ENCODE assay signal across 14 cellular contexts in genomic region chr6:111774346-111774703, GRCh38.
DNase-seq lines count a peak whose midpoint lies in the region; ATAC-seq lines count a peak whose summit lies in the region.
"Had no signal": no experiment of that assay in that cellular context is flagged by ENCODE, and none has a peak within 500 bp of the region (broad histone marks: within the 10 kb centered on the region; RNA-seq: fewer than 3 reads in every experiment).

No MANE protein-coding gene starts in this region.

- in situ Hi-C loops in G401 (cut with HindIII; ENCODE audit: low sequenced_read_pairs): no loop called here

- H3K27me3 Mint-ChIP-seq in activated CD4-positive, alpha-beta T cell treated with anti-CD3 and anti-CD28 coated beads, Interleukin-2, amount 10 ng/mL, durations not matched to agents 24 days and 14 days: no peaks in the 10 kb centered on the region
- H3K27me3 Mint-ChIP-seq in activated naive CD8-positive, alpha-beta T cell treated with anti-CD3 and anti-CD28 coated beads, Interleukin-2, amount 50 U/mL, for 24 hours: no peaks in the 10 kb centered on the region
- no peaks in the 10 kb centered on the region for H3K27me3 Mint-ChIP-seq in naive thymus-derived CD4-positive, alpha-beta T cell

- no peak for DNase-seq in activated CD4-positive, alpha-beta T cell treated with anti-CD3 and anti-CD28 coated beads, Interleukin-2, amount 10 ng/mL, durations not matched to agents 24 days and 14 days
- DNase-seq in activated CD4-positive, alpha-beta T cell treated with anti-CD3 and anti-CD28 coated beads, Interleukin-2, amount 50 U/mL, for 4 hours: no peak
- DNase-seq in G401 (ENCODE audit: low spot score) (peak; percentile 36), putamen (ENCODE audit: low spot score) (no peak), COLO829 (ENCODE audit: low spot score) (no peak)
- no peak for DNase-seq in activated naive CD8-positive, alpha-beta T cell treated with anti-CD3 and anti-CD28 coated beads, Interleukin-2, amount 50 U/mL, for 24 hours
- no peak for DNase-seq in naive thymus-derived CD4-positive, alpha-beta T cell
- DNase-seq: activated CD4-positive, alpha-beta T cell treated with anti-CD3 and anti-CD28 coated beads for 48 hours; activated gamma-delta T cell treated with Interleukin-2 at 50 U/mL for 16 hours; cerebellar nuclear complex; DMS53 had no signal

- CTCF ChIA-PET in naive thymus-derived CD4-positive, alpha-beta T cell (lab: Charles Lee): interaction anchor here (1.0 kb wide), 1 partner anchor 11 kb away, joined by 4 read pairs; no protein-coding TSS in a partner anchor

- peaks cover 0 to 11% (median 0%) of the 10 kb centered on the region in 3 experiments for H3K36me3 ChIP-seq in naive thymus-derived CD4-positive, alpha-beta T cell (ENCODE audit: control insufficient read depth in 2 of 3, insufficient read depth in 3 of 3, low read length in 3 of 3)
- H3K36me3 ChIP-seq: thoracic aorta had no signal

- peak overlapping the region; percentile 29 for H3K27ac Mint-ChIP-seq in activated CD4-positive, alpha-beta T cell treated with anti-CD3 and anti-CD28 coated beads, Interleukin-2, amount 10 ng/mL, durations not matched to agents 24 days and 14 days
- H3K27ac Mint-ChIP-seq in activated naive CD8-positive, alpha-beta T cell treated with anti-CD3 and anti-CD28 coated beads, Interleukin-2, amount 50 U/mL, for 24 hours: peak overlapping the region; percentile 75
- H3K27ac Mint-ChIP-seq in naive thymus-derived CD4-positive, alpha-beta T cell: peak overlapping the region; percentile 35 to 93 (median 83)

- H3K9me3 Mint-ChIP-seq in activated CD4-positive, alpha-beta T cell treated with anti-CD3 and anti-CD28 coated beads, Interleukin-2, amount 10 ng/mL, durations not matched to agents 24 days and 14 days: peaks cover 8% of the 10 kb centered on the region
- no peaks in the 10 kb centered on the region for H3K9me3 Mint-ChIP-seq in activated naive CD8-positive, alpha-beta T cell treated with anti-CD3 and anti-CD28 coated beads, Interleukin-2, amount 50 U/mL, for 24 hours
- peaks cover 0 to 19% (median 5%) of the 10 kb centered on the region in 11 donors for H3K9me3 Mint-ChIP-seq in naive thymus-derived CD4-positive, alpha-beta T cell

- no peak overlapping the region for H3K4me3 Mint-ChIP-seq in activated CD4-positive, alpha-beta T cell treated with anti-CD3 and anti-CD28 coated beads, Interleukin-2, amount 10 ng/mL, durations not matched to agents 24 days and 14 days
- H3K4me3 Mint-ChIP-seq in activated naive CD8-positive, alpha-beta T cell treated with anti-CD3 and anti-CD28 coated beads, Interleukin-2, amount 50 U/mL, for 24 hours: no peak overlapping the region
- H3K4me3 Mint-ChIP-seq in naive thymus-derived CD4-positive, alpha-beta T cell: peak overlapping the region in 4 of 10 donors; percentile 5 to 29 (median 16)

- peaks cover 76 to 84% of the 10 kb centered on the region in 2 donors for H3K4me1 ChIP-seq in naive thymus-derived CD4-positive, alpha-beta T cell (ENCODE audit: control insufficient read depth in 2 of 2, insufficient read depth in 2 of 2, low read length in 2 of 2)

- H3K27ac ChIP-seq in naive thymus-derived CD4-positive, alpha-beta T cell (ENCODE audit: low read depth, low read length): peak overlapping the region; percentile 60
- H3K27ac ChIP-seq: thoracic aorta had no signal

- no peak overlapping the region for H3K4me3 ChIP-seq in naive thymus-derived CD4-positive, alpha-beta T cell (ENCODE audit: low read length)
- H3K4me3 ChIP-seq: lung, thoracic aorta had no signal

- peaks cover 69% of the 10 kb centered on the region for H3K36me3 Mint-ChIP-seq in activated CD4-positive, alpha-beta T cell treated with anti-CD3 and anti-CD28 coated beads, Interleukin-2, amount 10 ng/mL, durations not matched to agents 24 days and 14 days (ENCODE audit: low read depth)
- peaks cover 70% of the 10 kb centered on the region for H3K36me3 Mint-ChIP-seq in activated naive CD8-positive, alpha-beta T cell treated with anti-CD3 and anti-CD28 coated beads, Interleukin-2, amount 50 U/mL, for 24 hours (ENCODE audit: low read depth)
- H3K36me3 Mint-ChIP-seq in naive thymus-derived CD4-positive, alpha-beta T cell: peaks cover 10 to 35% (median 31%) of the 10 kb centered on the region in 5 donors

- intact Hi-C loops in activated CD4-positive, alpha-beta T cell treated with anti-CD3 and anti-CD28 coated beads, Interleukin-2, amount 10 ng/mL, durations not matched to agents 24 days and 14 days (cut with micrococcal nuclease): no loop called here
- intact Hi-C loops in naive thymus-derived CD4-positive, alpha-beta T cell (cut with micrococcal nuclease): no loop called here

- H3K27me3 ChIP-seq in naive thymus-derived CD4-positive, alpha-beta T cell (ENCODE audit: control insufficient read depth in 2 of 2, insufficient read depth in 2 of 2, low read length in 2 of 2): no peaks in the 10 kb centered on the region

- POLR2A ChIA-PET in naive thymus-derived CD4-positive, alpha-beta T cell (lab: Charles Lee): interaction anchor here (0.7 to 1.9 kb wide), 5 partner anchors 11 to 32 kb away, joined by 3 to 7 read pairs (median 3); no protein-coding TSS in a partner anchor

- ATAC-seq in activated naive CD8-positive, alpha-beta T cell treated with anti-CD3 and anti-CD28 coated beads, Interleukin-2, amount 50 U/mL, for 24 hours: no peak
- peak; percentile 34 for ATAC-seq in naive thymus-derived CD4-positive, alpha-beta T cell
- no peak for ATAC-seq in HG03439 (IDR thresholded peaks at IDR 0.05; ENCODE audit: unreplicated experiment)

- H3K9me3 ChIP-seq in naive thymus-derived CD4-positive, alpha-beta T cell (ENCODE audit: control insufficient read depth in 2 of 3, low read length in 3 of 3): peaks cover 0 to 7% (median 0%) of the 10 kb centered on the region in 3 experiments
- H3K9me3 ChIP-seq: thoracic aorta had no signal

- H3K4me1 Mint-ChIP-seq in activated CD4-positive, alpha-beta T cell treated with anti-CD3 and anti-CD28 coated beads, Interleukin-2, amount 10 ng/mL, durations not matched to agents 24 days and 14 days: peaks cover 73% of the 10 kb centered on the region
- peaks cover 90% of the 10 kb centered on the region for H3K4me1 Mint-ChIP-seq in activated naive CD8-positive, alpha-beta T cell treated with anti-CD3 and anti-CD28 coated beads, Interleukin-2, amount 50 U/mL, for 24 hours
- peaks cover 46 to 97% (median 91%) of the 10 kb centered on the region in 7 donors for H3K4me1 Mint-ChIP-seq in naive thymus-derived CD4-positive, alpha-beta T cell

Comparison
In these comparisons a context has a peak if more than half of its experiments do, and no peak if none do; other contexts are left out.
1. H3K27ac Mint-ChIP-seq: peak in every context shown above with its lines; median percentile 83 in naive thymus-derived CD4-positive, alpha-beta T cell; 75 in activated naive CD8-positive, alpha-beta T cell treated with anti-CD3 and anti-CD28 coated beads, Interleukin-2, amount 50 U/mL, for 24 hours; 29 in activated CD4-positive, alpha-beta T cell treated with anti-CD3 and anti-CD28 coated beads, Interleukin-2, amount 10 ng/mL, durations not matched to agents 24 days and 14 days.